Comparison of ENCODE assay signal across 8 cellular contexts in the genomic region with DNA sequence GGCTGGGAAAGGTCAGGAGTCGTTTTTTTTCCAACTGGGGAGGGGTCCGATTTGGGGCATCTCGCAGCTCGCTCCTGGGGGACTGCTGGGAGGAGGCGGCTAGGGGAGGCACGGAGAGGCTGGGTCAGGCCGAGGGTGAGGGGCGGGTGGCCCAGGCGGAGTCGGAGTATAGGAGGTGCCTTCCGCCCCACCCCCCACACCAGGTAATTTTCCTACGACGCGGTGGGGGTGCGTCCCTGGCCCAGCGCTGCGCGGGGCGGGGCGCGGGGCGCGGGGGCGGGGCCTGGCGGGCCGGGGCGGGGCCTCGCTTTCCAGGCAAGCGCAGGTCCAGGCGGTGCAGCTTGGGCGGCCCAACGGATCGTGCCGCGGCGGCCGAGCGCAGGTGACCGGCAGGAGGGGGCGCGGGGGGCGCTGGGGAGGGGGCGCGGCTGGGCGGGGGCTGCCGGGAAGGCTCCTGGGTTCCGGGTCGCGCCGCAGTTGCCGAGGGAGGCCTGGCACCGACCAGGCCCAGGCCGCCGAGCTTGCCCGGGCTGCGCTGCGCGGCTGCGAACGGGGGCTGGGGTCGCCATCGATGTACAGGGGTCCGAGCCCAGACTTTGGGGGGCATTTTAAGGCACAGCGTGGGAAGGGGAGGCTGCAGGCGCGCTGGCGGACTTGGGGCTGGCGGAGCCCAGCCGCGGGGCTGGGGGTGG. TPM values are rescaled to one million over a fixed set of nuclear protein-coding genes. Genes with fewer than 3 reads are reported as not detected.
DNase-seq lines count a peak whose midpoint lies in the region; ATAC-seq and TF ChIP-seq lines count a peak whose summit lies in the region.

A gene with protein sequence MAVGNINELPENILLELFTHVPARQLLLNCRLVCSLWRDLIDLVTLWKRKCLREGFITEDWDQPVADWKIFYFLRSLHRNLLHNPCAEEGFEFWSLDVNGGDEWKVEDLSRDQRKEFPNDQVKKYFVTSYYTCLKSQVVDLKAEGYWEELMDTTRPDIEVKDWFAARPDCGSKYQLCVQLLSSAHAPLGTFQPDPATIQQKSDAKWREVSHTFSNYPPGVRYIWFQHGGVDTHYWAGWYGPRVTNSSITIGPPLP (plus strand): TSS at position 307 of the 692 bp plus-strand sequence. CDS start 959 bp downstream, outside the sequence.

- DNase-seq in GM10266 (ENCODE audit: extremely low spot score) (peak; percentile 89), SK-N-MC (ENCODE audit: low read depth, low spot score) (no peak), left cardiac atrium (no peak), cerebellar nuclear complex (lab: John Stamatoyannopoulos, UW) (no peak), Karpas-422 (no peak)
- peak; percentile 75 for DNase-seq in activated naive CD8-positive, alpha-beta T cell treated with anti-CD3 and anti-CD28 coated beads, Interleukin-2, amount 10 ng/mL, durations not matched to agents 7 days and 5 days

- POLR2A ChIA-PET in activated naive CD8-positive, alpha-beta T cell treated with anti-CD3 and anti-CD28 coated beads, Interleukin-2, amount 10 ng/mL, durations not matched to agents 7 days and 5 days (lab: Charles Lee): interaction anchor here (0.5 to 8.2 kb wide), 9 partner anchors 9 to 255 kb away, joined by 3 to 86 read pairs (median 4); a partner anchor contains a TSS

- peak within 1 kb of the TSS; percentile 80 for H3K4me3 ChIP-seq in SK-N-MC
- peak within 1 kb of the TSS; percentile 73 for H3K4me3 ChIP-seq in rectal smooth muscle tissue (ENCODE audit: low read length)
- no peak within 1 kb of the TSS for H3K4me3 ChIP-seq in Karpas-422 (ENCODE audit: low read length)

- no peak for TF ChIP-seq CTCF in GM10266 (IDR thresholded peaks at IDR 0.05; ENCODE audit: control insufficient read depth, insufficient read depth, low read depth, missing control alignments)

- H3K9me2 ChIP-seq in Karpas-422 (replicated peaks; ENCODE audit: insufficient read depth, low read length): no peaks in the 10 kb centered on the region

- H3K9ac ChIP-seq in SK-N-MC (ENCODE audit: insufficient read length): peak within 1 kb of the TSS; percentile 72
- peak within 1 kb of the TSS; percentile 49 for H3K9ac ChIP-seq in rectal smooth muscle tissue (ENCODE audit: low read length)
- H3K9ac ChIP-seq in Karpas-422 (ENCODE audit: low read length): no peak within 1 kb of the TSS

- H3K36me3 Mint-ChIP-seq in activated naive CD8-positive, alpha-beta T cell treated with anti-CD3 and anti-CD28 coated beads, Interleukin-2, amount 10 ng/mL, durations not matched to agents 7 days and 5 days: peaks cover 14% of the 10 kb centered on the region

- ATAC-seq in HG02623 (IDR thresholded peaks at IDR 0.05; ENCODE audit: unreplicated experiment): peak; percentile 74
- ATAC-seq in activated naive CD8-positive, alpha-beta T cell treated with anti-CD3 and anti-CD28 coated beads, Interleukin-2, amount 10 ng/mL, durations not matched to agents 7 days and 5 days (ENCODE audit: low read depth): peak; percentile 61
- ATAC-seq in left cardiac atrium: peak; percentile 79 to 89

- H3K79me2 ChIP-seq in Karpas-422 (ENCODE audit: low read length): no peaks in the 10 kb centered on the region

- H3K27ac Mint-ChIP-seq in activated naive CD8-positive, alpha-beta T cell treated with anti-CD3 and anti-CD28 coated beads, Interleukin-2, amount 10 ng/mL, durations not matched to agents 7 days and 5 days: peak within 1 kb of the TSS; percentile 72

- no peaks in the 10 kb centered on the region for H4K20me1 ChIP-seq in Karpas-422 (ENCODE audit: insufficient read depth, low read depth, low read length)

- peaks cover 19% of the 10 kb centered on the region for H3K4me1 Mint-ChIP-seq in activated naive CD8-positive, alpha-beta T cell treated with anti-CD3 and anti-CD28 coated beads, Interleukin-2, amount 10 ng/mL, durations not matched to agents 7 days and 5 days

- no peaks in the 10 kb centered on the region for H3K27me3 Mint-ChIP-seq in activated naive CD8-positive, alpha-beta T cell treated with anti-CD3 and anti-CD28 coated beads, Interleukin-2, amount 10 ng/mL, durations not matched to agents 7 days and 5 days

- peak within 1 kb of the TSS; percentile 82 for H3K4me3 Mint-ChIP-seq in activated naive CD8-positive, alpha-beta T cell treated with anti-CD3 and anti-CD28 coated beads, Interleukin-2, amount 10 ng/mL, durations not matched to agents 7 days and 5 days

- peaks cover 7% of the 10 kb centered on the region for H3K27me3 ChIP-seq in rectal smooth muscle tissue (ENCODE audit: control insufficient read depth, insufficient read depth, low read length)
- no peaks in the 10 kb centered on the region for H3K27me3 ChIP-seq in Karpas-422 (ENCODE audit: low read length)

- H3K9me3 Mint-ChIP-seq in activated naive CD8-positive, alpha-beta T cell treated with anti-CD3 and anti-CD28 coated beads, Interleukin-2, amount 10 ng/mL, durations not matched to agents 7 days and 5 days: no peaks in the 10 kb centered on the region

- no peak within 1 kb of the TSS for H3K4me2 ChIP-seq in Karpas-422 (ENCODE audit: low read depth, low read length, poor library complexity, severe bottlenecking)

- no peaks in the 10 kb centered on the region for H3K9me3 ChIP-seq in SK-N-MC (ENCODE audit: low read depth, low read length)
- no peaks in the 10 kb centered on the region for H3K9me3 ChIP-seq in Karpas-422 (ENCODE audit: low read length)

- H3K4me1 ChIP-seq in rectal smooth muscle tissue (ENCODE audit: control insufficient read depth, insufficient read depth, low read length) (no peaks in the 10 kb centered on the region), Karpas-422 (ENCODE audit: low read length) (peaks cover 10% of the 10 kb centered on the region)

- no peak within 1 kb of the TSS for H2AFZ ChIP-seq in Karpas-422 (ENCODE audit: low read length)

- H3K27ac ChIP-seq in SK-N-MC: no peak within 1 kb of the TSS
- H3K27ac ChIP-seq in rectal smooth muscle tissue (ENCODE audit: low read depth, low read length): no peak within 1 kb of the TSS
- no peak within 1 kb of the TSS for H3K27ac ChIP-seq in Karpas-422 (ENCODE audit: low read length)

- intact Hi-C loops in left cardiac atrium (cut with DNase I): no loop called here

- H3K36me3 ChIP-seq in SK-N-MC (ENCODE audit: insufficient read depth, low read length): peaks cover 10% of the 10 kb centered on the region; the same call in 1 of the 2 replicates
- H3K36me3 ChIP-seq in rectal smooth muscle tissue (ENCODE audit: control insufficient read depth, insufficient read depth, low read length): no peaks in the 10 kb centered on the region
- H3K36me3 ChIP-seq in Karpas-422 (ENCODE audit: insufficient read depth, low read length): no peaks in the 10 kb centered on the region

RNA-seq across cellular contexts. Expression of the gene that starts here (rescaled TPM):
- 10 to 100 TPM; 54.9 to 59.2 TPM for total RNA-seq in activated naive CD8-positive, alpha-beta T cell treated with anti-CD3 and anti-CD28 coated beads, Interleukin-2, amount 10 ng/mL, durations not matched to agents 7 days and 5 days
- 10 to 100 TPM; 18.7 to 22.3 TPM for total RNA-seq in left cardiac atrium
- total RNA-seq in Karpas-422 (2014; rRNA removed; shearing (Covaris generic); ENCODE audit: low replicate concordance): 0.87 TPM in 1 of 2 replicates, not detected in the other

Comparison
In these comparisons a context has a peak if more than half of its experiments do, and no peak if none do; other contexts are left out.
1. RNA of the gene that starts here (total RNA-seq): 54.9 to 59.2 TPM in activated naive CD8-positive, alpha-beta T cell treated with anti-CD3 and anti-CD28 coated beads, Interleukin-2, amount 10 ng/mL, durations not matched to agents 7 days and 5 days and 18.7 to 22.3 TPM in left cardiac atrium; 0.87 TPM in Karpas-422; every median in the first group is over 10 times any median in the second.
2. DNase-seq: peak in GM10266 (single experiment) and activated naive CD8-positive, alpha-beta T cell treated with anti-CD3 and anti-CD28 coated beads, Interleukin-2, amount 10 ng/mL, durations not matched to agents 7 days and 5 days (single experiment); none in SK-N-MC (single experiment), left cardiac atrium (single experiment), cerebellar nuclear complex (0 of 2) and Karpas-422 (single experiment).
3. Peak in every context shown above with its lines, with median percentiles within 50 percentile points of each other: ATAC-seq.